ENCODE assay signal across 13 cellular contexts in the genomic region with DNA sequence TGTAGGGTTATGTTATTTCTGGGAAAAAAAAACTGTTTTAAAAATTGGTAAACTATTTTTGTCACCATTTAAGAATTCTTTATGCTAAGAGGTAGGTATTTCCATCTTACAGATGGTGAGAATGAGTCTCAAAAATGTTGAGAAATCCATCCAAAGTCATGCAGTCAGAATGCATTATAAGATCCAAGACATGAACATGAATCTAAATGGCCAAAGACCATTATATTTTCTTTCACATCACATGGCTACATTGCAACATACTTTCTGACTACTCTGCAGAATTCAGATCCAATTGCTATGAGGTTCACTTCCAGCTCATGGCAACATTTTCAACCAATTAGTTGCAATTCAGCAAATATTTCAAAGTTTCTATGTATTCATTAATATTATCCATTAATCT.
"Had no signal": no experiment of that assay in that cellular context is flagged by ENCODE, and none has a peak within 500 bp of the region (broad histone marks: within the 10 kb centered on the region; RNA-seq: fewer than 3 reads in every experiment).

No MANE protein-coding gene starts in this region.

- H3K4me1 ChIP-seq: left lung, parathyroid adenoma, thyroid gland had no signal

- H3K9ac ChIP-seq: parathyroid adenoma had no signal

- DNase-seq: activated naive CD4-positive, alpha-beta T cell treated with Interleukin-2 at 50 U/mL for 16 hours; activated T-cell treated with anti-CD3 and anti-CD28 coated beads for 4 hours; left lung; naive thymus-derived CD4-positive, alpha-beta T cell; T-helper 9 cell; thyroid gland had no signal

- H3K27ac ChIP-seq: ascending aorta, left lung, parathyroid adenoma, thyroid gland had no signal

- H3K36me3 ChIP-seq: left lung, thyroid gland had no signal

- FAIRE-seq: bronchial epithelial cell, keratinocyte had no signal

- H2AFZ ChIP-seq: parathyroid adenoma had no signal

- H3K9me3 ChIP-seq: ascending aorta, thyroid gland had no signal

- ATAC-seq: activated T-helper 17 cell treated with anti-CD3 and anti-CD28 coated beads, Interleukin-2, amount 50 U/mL, for 72 hours; esophagus mucosa; left lung; naive thymus-derived CD4-positive, alpha-beta T cell; stimulated activated effector memory CD8-positive, alpha-beta T cell treated with anti-CD3 and anti-CD28 coated beads, Interleukin-12 subunit alpha, Interleukin-12 subunit beta, amount 100 ng/mL, for 72 hours had no signal

- H3K27me3 ChIP-seq: ascending aorta, left lung, thyroid gland had no signal

- H3K4me3 ChIP-seq: ascending aorta, left lung, thyroid gland had no signal

- H3K79me2 ChIP-seq: parathyroid adenoma had no signal
